5 cellular contexts compared by ENCODE assay signal in genomic region chr2:124639524-124639923, GRCh38.
"Had no signal": no experiment of that assay in that cellular context is flagged by ENCODE, and none has a peak within 500 bp of the region (broad histone marks: within the 10 kb centered on the region; RNA-seq: fewer than 3 reads in every experiment).

No MANE protein-coding gene starts in this region.

- H3K27ac ChIP-seq: HL-60 had no signal

- H3K27ac Mint-ChIP-seq: IgD-negative memory B cell had no signal

- H3K27me3 Mint-ChIP-seq: IgD-negative memory B cell had no signal

- DNase-seq: IMR-90 had no signal

- H3K36me3 Mint-ChIP-seq: IgD-negative memory B cell had no signal

- H3K4me3 Mint-ChIP-seq: IgD-negative memory B cell had no signal

- ATAC-seq: HepG2, K562 had no signal

- H3K4me3 ChIP-seq: K562 had no signal
